In genomic region chr10:85598646-85599045, GRCh38 we compare ENCODE assay signal across 33 cellular contexts.
A peak's percentile ranks its signal among the peaks of the same experiment; 100 is the strongest.
DNase-seq lines count a peak whose midpoint lies in the region; ATAC-seq and TF ChIP-seq lines count a peak whose summit lies in the region.
"Had no signal": no experiment of that assay in that cellular context is flagged by ENCODE, and none has a peak within 500 bp of the region (broad histone marks: within the 10 kb centered on the region; RNA-seq: fewer than 3 reads in every experiment).

No MANE protein-coding gene starts in this region.

- intact Hi-C loops in activated CD8-positive, alpha-beta T cell treated with anti-CD3 and anti-CD28 coated beads for 36 hours (cut with micrococcal nuclease) = no loop called here
- intact Hi-C loops in vagina (cut with DNase I) = no loop called here
- intact Hi-C loops in esophagus squamous epithelium (cut with DNase I) = no loop called here

- H3K4me3 Mint-ChIP-seq in activated CD8-positive, alpha-beta T cell treated with anti-CD3 and anti-CD28 coated beads for 36 hours = no peak overlapping the region
- H3K4me3 Mint-ChIP-seq: activated naive CD8-positive, alpha-beta T cell treated with anti-CD3 and anti-CD28 coated beads, Interleukin-2, amount 50 U/mL, for 24 hours; effector memory CD8-positive, alpha-beta T cell; GM23338; naive B cell; T-helper 1 cell treated with Interleukin-12 subunit alpha and Interleukin-12 subunit beta and Interleukin-4 antibody, amounts not matched to agents 30 μg/mL and 1 μg/mL, for 36 hours had no signal

- H3K4me1 Mint-ChIP-seq in activated CD8-positive, alpha-beta T cell treated with anti-CD3 and anti-CD28 coated beads for 36 hours (ENCODE audit: low read depth) = peaks cover 13% of the 10 kb centered on the region
- H3K4me1 Mint-ChIP-seq: GM23338, naive B cell had no signal

- no peak overlapping the region for H3K27ac Mint-ChIP-seq in activated CD8-positive, alpha-beta T cell treated with anti-CD3 and anti-CD28 coated beads for 36 hours
- H3K27ac Mint-ChIP-seq: activated naive CD8-positive, alpha-beta T cell treated with anti-CD3 and anti-CD28 coated beads, Interleukin-2, amount 50 U/mL, for 24 hours; effector memory CD8-positive, alpha-beta T cell; GM23338; T-helper 1 cell treated with Interleukin-12 subunit alpha and Interleukin-12 subunit beta and Interleukin-4 antibody, amounts not matched to agents 30 μg/mL and 1 μg/mL, for 36 hours had no signal

- peak; percentile 33 for DNase-seq in activated CD8-positive, alpha-beta memory T cell treated with anti-CD3 and anti-CD28 coated beads for 24 hours
- no peak for DNase-seq in activated CD8-positive, alpha-beta memory T cell treated with anti-CD3 and anti-CD28 coated beads, Interleukin-2, amount 50 U/mL, for 48 hours
- DNase-seq in activated CD8-positive, alpha-beta T cell treated with anti-CD3 and anti-CD28 coated beads for 36 hours = no peak
- peak; percentile 40 to 69 for DNase-seq in vagina (ENCODE audit: extremely low spot score in 2 of 2)
- DNase-seq in NCI-H69 (lab: John Stamatoyannopoulos, UW) = no peak
- DNase-seq in esophagus squamous epithelium (lab: John Stamatoyannopoulos, UW) = no peak
- DNase-seq in NCI-H2227 treated with DMSO at 0.1 percent for 48 hours (lab: John Stamatoyannopoulos, UW) = no peak
- DNase-seq: activated CD4-positive, alpha-beta T cell treated with anti-CD3 and anti-CD28 coated beads, Interleukin-2, amount 50 U/mL, for 1 hour; activated CD4-positive, CD25-positive, alpha-beta regulatory T cell; activated naive CD4-positive, alpha-beta T cell; activated naive CD8-positive, alpha-beta T cell treated with anti-CD3 and anti-CD28 coated beads, Interleukin-2, amount 50 U/mL, for 24 hours; C1 segment of cervical spinal cord; Caco-2; central memory CD4-positive, alpha-beta T cell; cortex of kidney; DMS53; effector memory CD8-positive, alpha-beta T cell; Karpas-422; naive B cell; NCI-H2029 treated with DMSO at 0.1 percent for 48 hours; NCI-H526 treated with DMSO at 0.1 percent for 48 hours; spleen; stimulated activated CD4-positive, alpha-beta T cell treated with anti-CD3 and anti-CD28 coated beads, Interleukin-2, amount 100 ng/mL, for 24 hours; stimulated activated CD8-positive, alpha-beta memory T cell treated with anti-CD3 and anti-CD28 coated beads, Interleukin-4, amount 100 ng/mL, for 48 hours had no signal

- H3K4me3 ChIP-seq in vagina = no peak overlapping the region
- H3K4me3 ChIP-seq in esophagus squamous epithelium = no peak overlapping the region
- H3K4me3 ChIP-seq: GM23338, right lobe of liver, spleen, thyroid gland had no signal

- TF ChIP-seq POLR2A in vagina (IDR thresholded peaks at IDR 0.05) (no peak), esophagus squamous epithelium (IDR thresholded peaks at IDR 0.05) (no peak)

- WGBS in esophagus squamous epithelium, 2 donors = 59 to 73% methylated on average over 4 to 6 of the region's 6 CpGs

- H3K27me3 Mint-ChIP-seq in activated CD8-positive, alpha-beta T cell treated with anti-CD3 and anti-CD28 coated beads for 36 hours = no peaks in the 10 kb centered on the region
- H3K27me3 Mint-ChIP-seq: activated naive CD8-positive, alpha-beta T cell treated with anti-CD3 and anti-CD28 coated beads, Interleukin-2, amount 50 U/mL, for 24 hours; effector memory CD8-positive, alpha-beta T cell; naive B cell had no signal

- no peaks in the 10 kb centered on the region for H3K4me1 ChIP-seq in vagina
- no peaks in the 10 kb centered on the region for H3K4me1 ChIP-seq in esophagus squamous epithelium
- H3K4me1 ChIP-seq: Caco-2, right lobe of liver had no signal

- CTCF ChIA-PET in activated CD8-positive, alpha-beta T cell treated with anti-CD3 and anti-CD28 coated beads for 36 hours (lab: Charles Lee) = no interaction called here

- no peaks in the 10 kb centered on the region for H3K36me3 ChIP-seq in vagina
- H3K36me3 ChIP-seq in esophagus squamous epithelium = no peaks in the 10 kb centered on the region
- H3K36me3 ChIP-seq: neutrophil, right lobe of liver, spleen, thyroid gland had no signal

- no peak for TF ChIP-seq CTCF in activated CD8-positive, alpha-beta T cell treated with anti-CD3 and anti-CD28 coated beads for 36 hours (IDR thresholded peaks at IDR 0.05)
- TF ChIP-seq CTCF in vagina (IDR thresholded peaks at IDR 0.05) = no peak
- TF ChIP-seq CTCF in esophagus squamous epithelium (IDR thresholded peaks at IDR 0.05) = no peak

- H3K27ac ChIP-seq in vagina (no peak overlapping the region), esophagus squamous epithelium (no peak overlapping the region)
- H3K27ac ChIP-seq: 22Rv1, neutrophil, right lobe of liver, spleen had no signal

- POLR2A ChIA-PET in activated CD8-positive, alpha-beta T cell treated with anti-CD3 and anti-CD28 coated beads for 36 hours (lab: Charles Lee) = no interaction called here

- H3K9me3 ChIP-seq in vagina (no peaks in the 10 kb centered on the region), esophagus squamous epithelium (no peaks in the 10 kb centered on the region)
- H3K9me3 ChIP-seq: Caco-2, neutrophil, right lobe of liver, spleen, thyroid gland had no signal

- no peaks in the 10 kb centered on the region for H3K36me3 Mint-ChIP-seq in activated CD8-positive, alpha-beta T cell treated with anti-CD3 and anti-CD28 coated beads for 36 hours (ENCODE audit: low read depth)
- H3K36me3 Mint-ChIP-seq: naive B cell had no signal

- no peaks in the 10 kb centered on the region for H3K9me3 Mint-ChIP-seq in activated CD8-positive, alpha-beta T cell treated with anti-CD3 and anti-CD28 coated beads for 36 hours
- H3K9me3 Mint-ChIP-seq: activated naive CD8-positive, alpha-beta T cell treated with anti-CD3 and anti-CD28 coated beads, Interleukin-2, amount 50 U/mL, for 24 hours; effector memory CD8-positive, alpha-beta T cell; T-helper 1 cell treated with Interleukin-12 subunit alpha and Interleukin-12 subunit beta and Interleukin-4 antibody, amounts not matched to agents 30 μg/mL and 1 μg/mL, for 36 hours had no signal

- H3K27me3 ChIP-seq in vagina (no peaks in the 10 kb centered on the region), esophagus squamous epithelium (no peaks in the 10 kb centered on the region)
- H3K27me3 ChIP-seq: neutrophil, right lobe of liver, spleen, thyroid gland had no signal

- peak; percentile 76 for ATAC-seq in HG02588 (IDR thresholded peaks at IDR 0.05; ENCODE audit: unreplicated experiment)
- ATAC-seq in activated CD8-positive, alpha-beta T cell treated with anti-CD3 and anti-CD28 coated beads for 36 hours = peak; percentile 30
- ATAC-seq: activated naive CD8-positive, alpha-beta T cell treated with anti-CD3 and anti-CD28 coated beads, Interleukin-2, amount 50 U/mL, for 24 hours; effector memory CD8-positive, alpha-beta T cell; GM23338; right lobe of liver; Right ventricle myocardium inferior; SK-N-SH treated with all-trans-retinoic acid at 6 μM for 48 hours had no signal

Comparison
In these comparisons a context has a peak if more than half of its experiments do, and no peak if none do; other contexts are left out.
1. DNase-seq: peak in activated CD8-positive, alpha-beta memory T cell treated with anti-CD3 and anti-CD28 coated beads for 24 hours (single experiment) and vagina (2 of 2); none in activated CD8-positive, alpha-beta memory T cell treated with anti-CD3 and anti-CD28 coated beads, Interleukin-2, amount 50 U/mL, for 48 hours (single experiment), activated CD8-positive, alpha-beta T cell treated with anti-CD3 and anti-CD28 coated beads for 36 hours (single experiment), NCI-H69 (single experiment), esophagus squamous epithelium (single experiment) and NCI-H2227 treated with DMSO at 0.1 percent for 48 hours (single experiment).